10 cellular contexts compared by ENCODE assay signal in the genomic region with DNA sequence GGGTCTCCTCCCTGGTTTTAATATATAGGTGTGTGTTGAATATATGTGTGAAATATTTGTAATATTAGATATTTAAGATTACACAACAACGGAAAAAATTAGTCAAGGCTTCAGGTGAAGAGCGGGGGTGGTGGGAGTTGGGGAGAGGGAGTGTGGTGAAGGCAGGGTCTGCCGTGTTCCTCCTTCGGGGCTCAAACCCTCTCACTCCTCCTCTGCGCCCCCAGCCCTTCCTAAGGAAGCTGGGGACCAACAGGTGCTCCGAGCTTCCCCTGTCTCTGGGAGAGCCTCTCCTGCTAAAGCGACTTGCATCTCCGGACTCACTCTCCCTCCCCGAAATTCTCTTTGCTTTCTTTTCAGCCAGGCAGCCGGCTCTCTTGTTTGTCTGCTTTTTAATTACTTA. TPM values are rescaled to one million over a fixed set of nuclear protein-coding genes. Genes with fewer than 3 reads are reported as not detected.
DNase-seq lines count a peak whose midpoint lies in the region; ATAC-seq and TF ChIP-seq lines count a peak whose summit lies in the region.
"Had no signal": no experiment of that assay in that cellular context is flagged by ENCODE, and none has a peak within 500 bp of the region (broad histone marks: within the 10 kb centered on the region; RNA-seq: fewer than 3 reads in every experiment).

No MANE protein-coding gene starts in this region.

- H3K4me1 ChIP-seq in iPS-20b (ENCODE audit: insufficient read depth, low read length) (peaks cover 21% of the 10 kb centered on the region), smooth muscle cell (ENCODE audit: low read depth) (peaks cover 27% of the 10 kb centered on the region)
- H3K4me1 ChIP-seq: BLaER1 had no signal

- H3K9ac ChIP-seq in iPS-20b (ENCODE audit: low read depth, low read length) (peak overlapping the region; percentile 78), smooth muscle cell (ENCODE audit: low read depth) (peak overlapping the region; percentile 14)
- H3K9ac ChIP-seq: BLaER1 had no signal

- peak; percentile 26 for DNase-seq in NCI-H748 (lab: John Stamatoyannopoulos, UW; ENCODE audit: unreplicated experiment)
- DNase-seq in NCI-H748 treated with DMSO at 0.1 percent for 48 hours (lab: John Stamatoyannopoulos, UW), result no peak
- no peak for DNase-seq in WERI-Rb-1
- no peak for DNase-seq in smooth muscle cell (lab: John Stamatoyannopoulos, UW; ENCODE audit: unreplicated experiment)
- DNase-seq in dedifferentiated amniotic fluid mesenchymal stem cell (ENCODE audit: extremely low spot score), result no peak

- peak overlapping the region; percentile 90 for H3K4me2 ChIP-seq in smooth muscle cell
- H3K4me2 ChIP-seq: BLaER1 had no signal

- peak overlapping the region; percentile 78 for H3K27ac ChIP-seq in WERI-Rb-1
- H3K27ac ChIP-seq in iPS-20b (ENCODE audit: low read length), result no peak overlapping the region
- H3K27ac ChIP-seq in smooth muscle cell (ENCODE audit: low read depth), result no peak overlapping the region
- H3K27ac ChIP-seq: BLaER1 had no signal

- peaks cover 5% of the 10 kb centered on the region for H3F3A ChIP-seq in smooth muscle cell (ENCODE audit: low read depth)

- ATAC-seq in HG03159 (IDR thresholded peaks at IDR 0.05; ENCODE audit: unreplicated experiment), result no peak
- no peak for ATAC-seq in HG02852 (IDR thresholded peaks at IDR 0.05; ENCODE audit: unreplicated experiment)
- ATAC-seq: HCT116 had no signal

- H4K20me1 ChIP-seq in smooth muscle cell (ENCODE audit: low read depth), result peaks cover 39% of the 10 kb centered on the region
- H4K20me1 ChIP-seq: BLaER1 had no signal

- peaks cover 34% of the 10 kb centered on the region for H3K79me2 ChIP-seq in smooth muscle cell (ENCODE audit: low read depth)

- no peaks in the 10 kb centered on the region for H3K9me3 ChIP-seq in WERI-Rb-1 (ENCODE audit: severe bottlenecking)
- H3K9me3 ChIP-seq in iPS-20b (ENCODE audit: insufficient read depth, low read depth, low read length), result no peaks in the 10 kb centered on the region
- no peaks in the 10 kb centered on the region for H3K9me3 ChIP-seq in smooth muscle cell (replicated peaks; ENCODE audit: low read depth)

- peak overlapping the region; percentile 98 for H2AFZ ChIP-seq in smooth muscle cell (ENCODE audit: low read depth)

- H3K27me3 ChIP-seq in WERI-Rb-1 (ENCODE audit: insufficient read depth, low read depth, severe bottlenecking), result no peaks in the 10 kb centered on the region
- peaks cover 71% of the 10 kb centered on the region for H3K27me3 ChIP-seq in iPS-20b (ENCODE audit: insufficient read depth, low read length)
- H3K27me3 ChIP-seq in smooth muscle cell (ENCODE audit: low read depth), result peaks cover 47% of the 10 kb centered on the region

- peak overlapping the region; percentile 63 for H3K4me3 ChIP-seq in WERI-Rb-1 (ENCODE audit: low read depth, low read length)
- peak overlapping the region; percentile 80 for H3K4me3 ChIP-seq in iPS-20b (ENCODE audit: low read length)
- peak overlapping the region; percentile 81 for H3K4me3 ChIP-seq in smooth muscle cell
- H3K4me3 ChIP-seq: BLaER1 had no signal

- H3K36me3 ChIP-seq in WERI-Rb-1, result no peaks in the 10 kb centered on the region
- H3K36me3 ChIP-seq in iPS-20b (ENCODE audit: insufficient read depth, low read depth, low read length), result no peaks in the 10 kb centered on the region
- no peaks in the 10 kb centered on the region for H3K36me3 ChIP-seq in smooth muscle cell (ENCODE audit: low read depth)
- H3K36me3 ChIP-seq: BLaER1 had no signal

- 7% methylated on average over 8 of the region's 10 CpGs for WGBS in smooth muscle cell (ENCODE audit: low lambda C conversion rate)

- TF ChIP-seq CTCF in WERI-Rb-1 (IDR thresholded peaks at IDR 0.05; ENCODE audit: low read depth, low read length) (no peak), smooth muscle cell (IDR thresholded peaks at IDR 0.05; ENCODE audit: borderline replicate concordance, insufficient read depth, poor library complexity, severe bottlenecking) (no peak)

RNA-seq across cellular contexts. Expression of gene CADM1, which starts 0.9 kb away (rescaled TPM):
- 161 and 167 TPM in 2 replicates for total RNA-seq in smooth muscle cell
- 158 and 161 TPM in 2 replicates for polyA plus RNA-seq in smooth muscle cell
